In genomic region chr3:132399054-132399929, GRCh38 we compare ENCODE assay signal across 8 cellular contexts. TPM values are rescaled to one million over a fixed set of nuclear protein-coding genes. Genes with fewer than 3 reads are reported as not detected.
A peak's percentile ranks its signal among the peaks of the same experiment; 100 is the strongest.
DNase-seq lines count a peak whose midpoint lies in the region; ATAC-seq and TF ChIP-seq lines count a peak whose summit lies in the region.

No MANE protein-coding gene starts in this region.

- H3K36me3 ChIP-seq in BJ (ENCODE audit: control insufficient read depth, insufficient read depth, low read length) (no peaks in the 10 kb centered on the region), MM.1S (replicated peaks; ENCODE audit: insufficient read depth, low read length) (no peaks in the 10 kb centered on the region)

- CTCF ChIA-PET in BJ (lab: Yijun Ruan, JAX), result interaction anchor here (0.6 to 8.8 kb wide), 21 partner anchors 8 to 154 kb away, joined by 3 to 178 read pairs (median 5); partner anchors contain the start of gene DNAJC13

- no peaks in the 10 kb centered on the region for H3K4me1 Mint-ChIP-seq in neural crest cell

- peaks cover 4% of the 10 kb centered on the region for H3K27me3 Mint-ChIP-seq in neural crest cell (ENCODE audit: low read depth)

- no peaks in the 10 kb centered on the region for H4K20me1 ChIP-seq in MM.1S (ENCODE audit: insufficient read depth, low read length)

- H3K4me1 ChIP-seq in MM.1S (ENCODE audit: low read length), result no peaks in the 10 kb centered on the region

- no peak overlapping the region for H3K27ac Mint-ChIP-seq in neural crest cell (ENCODE audit: unreplicated experiment)

- H3K79me2 ChIP-seq in MM.1S (ENCODE audit: low read length), result no peaks in the 10 kb centered on the region

- H3K9me3 ChIP-seq in MM.1S (replicated peaks; ENCODE audit: insufficient read depth, low read length), result no peaks in the 10 kb centered on the region

- DNase-seq in BJ (ENCODE audit: low read depth) (no peak), MM.1S (peak; percentile 54), SKM-1 (lab: John Stamatoyannopoulos, UW; ENCODE audit: unreplicated experiment) (peak; percentile 31), fibroblast of gingiva (ENCODE audit: low read depth) (peak; percentile 60), neural crest cell (ENCODE audit: low read depth, low spot score) (peak; percentile 38)

- H3K4me3 Mint-ChIP-seq in neural crest cell, result no peak overlapping the region

- H2AFZ ChIP-seq in MM.1S (ENCODE audit: low read length), result no peak overlapping the region

- TF ChIP-seq CTCF in BJ (IDR thresholded peaks at IDR 0.05; ENCODE audit: insufficient read depth, low read depth, low read length), result peak; percentile 83
- peak; percentile 71 for TF ChIP-seq CTCF in GM12874 (IDR thresholded peaks at IDR 0.05; ENCODE audit: insufficient read depth, low read depth, low read length)
- peak; percentile 93 for TF ChIP-seq CTCF in MM.1S (IDR thresholded peaks at IDR 0.05; ENCODE audit: low read length)
- peak; percentile 94 for TF ChIP-seq CTCF in neural crest cell (conservative IDR thresholded peaks at IDR 0.05)

- H3F3A ChIP-seq in MM.1S (ENCODE audit: insufficient read depth, low read length), result no peaks in the 10 kb centered on the region

- no peak overlapping the region for H3K4me3 ChIP-seq in BJ (ENCODE audit: low read depth, low read length)
- H3K4me3 ChIP-seq in MM.1S (ENCODE audit: low read length), result no peak overlapping the region

- ATAC-seq in GM18870 (IDR thresholded peaks at IDR 0.05; ENCODE audit: unreplicated experiment), result no peak
- no peak for ATAC-seq in HG02970 (IDR thresholded peaks at IDR 0.05; ENCODE audit: low FRiP score, unreplicated experiment)

- no peaks in the 10 kb centered on the region for H3K9me3 Mint-ChIP-seq in neural crest cell

- H3K36me3 Mint-ChIP-seq in neural crest cell (ENCODE audit: low read depth), result no peaks in the 10 kb centered on the region

- no peak overlapping the region for H3K9ac ChIP-seq in MM.1S (ENCODE audit: low read length)

- POLR2A ChIA-PET in BJ (lab: Charles Lee), result no interaction called here

- H3K9me2 ChIP-seq in MM.1S (replicated peaks; ENCODE audit: insufficient read depth, low read length), result no peaks in the 10 kb centered on the region

- no peak overlapping the region for H3K4me2 ChIP-seq in MM.1S (ENCODE audit: low read depth, low read length)

- no peak overlapping the region for H3K27ac ChIP-seq in MM.1S (ENCODE audit: low read length)

- no peaks in the 10 kb centered on the region; the same call in 1 of the 2 replicates for H3K27me3 ChIP-seq in BJ (ENCODE audit: control insufficient read depth, insufficient read depth, low read length)
- no peaks in the 10 kb centered on the region for H3K27me3 ChIP-seq in MM.1S (replicated peaks; ENCODE audit: insufficient read depth, low read length)

RNA-seq across cellular contexts. Expression of gene DNAJC13, which starts 18.0 kb away (rescaled TPM):
- 21.7 and 42.7 TPM in 2 replicates for polyA plus RNA-seq in BJ (2011; rRNA removed)
- polyA minus RNA-seq in BJ (2011; rRNA and poly(A)+ RNA removed), result 48.0 and 52.8 TPM in 2 replicates
- 36.0 and 37.2 TPM in 2 replicates for total RNA-seq in neural crest cell
